ENCODE assay signal across 1 cellular context in the genomic region with DNA sequence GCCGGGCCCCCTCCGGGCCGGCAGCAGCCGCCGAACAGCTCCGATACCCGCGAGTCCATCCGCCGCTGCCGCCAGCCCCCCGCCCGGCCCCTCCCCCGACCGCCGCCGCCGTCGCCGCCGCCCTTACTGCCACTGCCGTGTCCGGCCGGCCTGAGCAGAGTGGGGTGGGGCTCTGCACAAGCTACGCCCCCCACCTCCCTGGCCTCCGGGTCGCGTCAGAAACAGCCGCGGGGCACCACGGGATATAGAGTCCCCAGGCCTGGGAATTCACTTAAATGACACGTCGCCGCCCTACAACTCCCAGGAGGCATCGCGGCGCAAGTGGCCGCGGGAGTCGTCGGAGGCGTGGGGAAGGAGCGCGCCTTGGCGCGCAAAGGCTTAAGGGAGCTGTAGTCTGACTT.
TF ChIP-seq lines count a peak whose summit lies in the region.

Gene GTPBP2 (minus strand): TSS at position 161 of the 401 bp plus-strand sequence. CDS start 102 bp downstream, at position 59.

TF ChIP-seq in K562, 482 proteins besides CTCF, POLR2A, EP300 and RAD21 (continued from another document and continues in another):
- TF ChIP-seq UBTF (IDR thresholded peaks at IDR 0.05; ENCODE audit: borderline replicate concordance in 1 of 2, low read depth in 2 of 2, low read length in 2 of 2): 0 out of 4 replicates have a peak, but pooled peaks have one; percentile 49 to 62
- no peak; the same call in 1 of the 2 replicates for TF ChIP-seq DMBX1 (CRISPR knock-in tag; IDR thresholded peaks at IDR 0.05; ENCODE audit: borderline replicate concordance)
- peak in 2 of 3 experiments; percentile 51 to 74 for TF ChIP-seq YY1 (IDR thresholded peaks at IDR 0.05; ENCODE audit: borderline replicate concordance in 1 of 3, control insufficient read depth in 1 of 3, extremely low read depth in 1 of 3, insufficient read depth in 3 of 3, insufficient read length in 1 of 3, insufficient replicate concordance in 2 of 3, low read depth in 1 of 3, low read length in 2 of 3)
- TF ChIP-seq ZNF175 (CRISPR knock-in tag; IDR thresholded peaks at IDR 0.05; ENCODE audit: low read depth): peak; percentile 80
- TF ChIP-seq CHD2 (IDR thresholded peaks at IDR 0.05; ENCODE audit: low read depth, low read length): peak; percentile 78
- TF ChIP-seq FOXJ2 (tag; IDR thresholded peaks at IDR 0.05): peak; percentile 88; the same call in 1 of the 2 replicates
- TF ChIP-seq XRCC4 (IDR thresholded peaks at IDR 0.05; ENCODE audit: extremely low read depth, insufficient read depth, insufficient read length): no peak
- peak; percentile 58; the same call in 1 of the 2 replicates for TF ChIP-seq SP1 (CRISPR knock-in tag; IDR thresholded peaks at IDR 0.05)
- no peak for TF ChIP-seq TCFL5 (CRISPR knock-in tag; conservative IDR thresholded peaks at IDR 0.05)
- TF ChIP-seq, protein P1, sequence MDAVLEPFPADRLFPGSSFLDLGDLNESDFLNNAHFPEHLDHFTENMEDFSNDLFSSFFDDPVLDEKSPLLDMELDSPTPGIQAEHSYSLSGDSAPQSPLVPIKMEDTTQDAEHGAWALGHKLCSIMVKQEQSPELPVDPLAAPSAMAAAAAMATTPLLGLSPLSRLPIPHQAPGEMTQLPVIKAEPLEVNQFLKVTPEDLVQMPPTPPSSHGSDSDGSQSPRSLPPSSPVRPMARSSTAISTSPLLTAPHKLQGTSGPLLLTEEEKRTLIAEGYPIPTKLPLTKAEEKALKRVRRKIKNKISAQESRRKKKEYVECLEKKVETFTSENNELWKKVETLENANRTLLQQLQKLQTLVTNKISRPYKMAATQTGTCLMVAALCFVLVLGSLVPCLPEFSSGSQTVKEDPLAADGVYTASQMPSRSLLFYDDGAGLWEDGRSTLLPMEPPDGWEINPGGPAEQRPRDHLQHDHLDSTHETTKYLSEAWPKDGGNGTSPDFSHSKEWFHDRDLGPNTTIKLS (IDR thresholded peaks at IDR 0.05; ENCODE audit: borderline replicate concordance, low read depth): peak; percentile 96
- no peak for TF ChIP-seq MCM3 (IDR thresholded peaks at IDR 0.05)
- TF ChIP-seq CBFA2T3 (IDR thresholded peaks at IDR 0.05): no peak
- TF ChIP-seq, protein P2, sequence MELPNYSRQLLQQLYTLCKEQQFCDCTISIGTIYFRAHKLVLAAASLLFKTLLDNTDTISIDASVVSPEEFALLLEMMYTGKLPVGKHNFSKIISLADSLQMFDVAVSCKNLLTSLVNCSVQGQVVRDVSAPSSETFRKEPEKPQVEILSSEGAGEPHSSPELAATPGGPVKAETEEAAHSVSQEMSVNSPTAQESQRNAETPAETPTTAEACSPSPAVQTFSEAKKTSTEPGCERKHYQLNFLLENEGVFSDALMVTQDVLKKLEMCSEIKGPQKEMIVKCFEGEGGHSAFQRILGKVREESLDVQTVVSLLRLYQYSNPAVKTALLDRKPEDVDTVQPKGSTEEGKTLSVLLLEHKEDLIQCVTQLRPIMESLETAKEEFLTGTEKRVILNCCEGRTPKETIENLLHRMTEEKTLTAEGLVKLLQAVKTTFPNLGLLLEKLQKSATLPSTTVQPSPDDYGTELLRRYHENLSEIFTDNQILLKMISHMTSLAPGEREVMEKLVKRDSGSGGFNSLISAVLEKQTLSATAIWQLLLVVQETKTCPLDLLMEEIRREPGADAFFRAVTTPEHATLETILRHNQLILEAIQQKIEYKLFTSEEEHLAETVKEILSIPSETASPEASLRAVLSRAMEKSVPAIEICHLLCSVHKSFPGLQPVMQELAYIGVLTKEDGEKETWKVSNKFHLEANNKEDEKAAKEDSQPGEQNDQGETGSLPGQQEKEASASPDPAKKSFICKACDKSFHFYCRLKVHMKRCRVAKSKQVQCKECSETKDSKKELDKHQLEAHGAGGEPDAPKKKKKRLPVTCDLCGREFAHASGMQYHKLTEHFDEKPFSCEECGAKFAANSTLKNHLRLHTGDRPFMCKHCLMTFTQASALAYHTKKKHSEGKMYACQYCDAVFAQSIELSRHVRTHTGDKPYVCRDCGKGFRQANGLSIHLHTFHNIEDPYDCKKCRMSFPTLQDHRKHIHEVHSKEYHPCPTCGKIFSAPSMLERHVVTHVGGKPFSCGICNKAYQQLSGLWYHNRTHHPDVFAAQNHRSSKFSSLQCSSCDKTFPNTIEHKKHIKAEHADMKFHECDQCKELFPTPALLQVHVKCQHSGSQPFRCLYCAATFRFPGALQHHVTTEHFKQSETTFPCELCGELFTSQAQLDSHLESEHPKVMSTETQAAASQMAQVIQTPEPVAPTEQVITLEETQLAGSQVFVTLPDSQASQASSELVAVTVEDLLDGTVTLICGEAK (IDR thresholded peaks at IDR 0.05): peak; percentile 12; the same call in 1 of the 2 replicates
- TF ChIP-seq, protein P2 (CRISPR knock-in tag; IDR thresholded peaks at IDR 0.05): no peak
- peak; percentile 66; the same call in 1 of the 2 replicates for TF ChIP-seq ELF1 (tag; IDR thresholded peaks at IDR 0.05)
- TF ChIP-seq POLR2G (IDR thresholded peaks at IDR 0.05; ENCODE audit: low read depth, low read length): peak; percentile 91
- no peak for TF ChIP-seq KHSRP (IDR thresholded peaks at IDR 0.05)
- peak; percentile 4; the same call in 1 of the 2 replicates for TF ChIP-seq RB1 (IDR thresholded peaks at IDR 0.05; ENCODE audit: low read depth)
- peak; percentile 94 for TF ChIP-seq ZNF197 (CRISPR knock-in tag; IDR thresholded peaks at IDR 0.05; ENCODE audit: low read depth)
- TF ChIP-seq FOXK2 (conservative IDR thresholded peaks at IDR 0.05 in 1 of 2, IDR thresholded peaks at IDR 0.05 in 1 of 2; ENCODE audit: low read depth in 2 of 2): peak; percentile 41 to 43; a peak in 2 of 4 replicates
- TF ChIP-seq TBP (optimal IDR thresholded peaks at IDR 0.05; ENCODE audit: low read depth, low read length): peak; percentile 61
- 0 out of 2 replicates have a peak, but pooled peaks have one; percentile 2 for TF ChIP-seq E2F5 (CRISPR knock-in tag; IDR thresholded peaks at IDR 0.05)
- no peak for TF ChIP-seq NR2F6 (CRISPR knock-in tag; IDR thresholded peaks at IDR 0.05)
- no peak; the same call in 1 of the 2 replicates for TF ChIP-seq FOXP4 (CRISPR knock-in tag; IDR thresholded peaks at IDR 0.05; ENCODE audit: borderline replicate concordance)
- TF ChIP-seq, protein P3, sequence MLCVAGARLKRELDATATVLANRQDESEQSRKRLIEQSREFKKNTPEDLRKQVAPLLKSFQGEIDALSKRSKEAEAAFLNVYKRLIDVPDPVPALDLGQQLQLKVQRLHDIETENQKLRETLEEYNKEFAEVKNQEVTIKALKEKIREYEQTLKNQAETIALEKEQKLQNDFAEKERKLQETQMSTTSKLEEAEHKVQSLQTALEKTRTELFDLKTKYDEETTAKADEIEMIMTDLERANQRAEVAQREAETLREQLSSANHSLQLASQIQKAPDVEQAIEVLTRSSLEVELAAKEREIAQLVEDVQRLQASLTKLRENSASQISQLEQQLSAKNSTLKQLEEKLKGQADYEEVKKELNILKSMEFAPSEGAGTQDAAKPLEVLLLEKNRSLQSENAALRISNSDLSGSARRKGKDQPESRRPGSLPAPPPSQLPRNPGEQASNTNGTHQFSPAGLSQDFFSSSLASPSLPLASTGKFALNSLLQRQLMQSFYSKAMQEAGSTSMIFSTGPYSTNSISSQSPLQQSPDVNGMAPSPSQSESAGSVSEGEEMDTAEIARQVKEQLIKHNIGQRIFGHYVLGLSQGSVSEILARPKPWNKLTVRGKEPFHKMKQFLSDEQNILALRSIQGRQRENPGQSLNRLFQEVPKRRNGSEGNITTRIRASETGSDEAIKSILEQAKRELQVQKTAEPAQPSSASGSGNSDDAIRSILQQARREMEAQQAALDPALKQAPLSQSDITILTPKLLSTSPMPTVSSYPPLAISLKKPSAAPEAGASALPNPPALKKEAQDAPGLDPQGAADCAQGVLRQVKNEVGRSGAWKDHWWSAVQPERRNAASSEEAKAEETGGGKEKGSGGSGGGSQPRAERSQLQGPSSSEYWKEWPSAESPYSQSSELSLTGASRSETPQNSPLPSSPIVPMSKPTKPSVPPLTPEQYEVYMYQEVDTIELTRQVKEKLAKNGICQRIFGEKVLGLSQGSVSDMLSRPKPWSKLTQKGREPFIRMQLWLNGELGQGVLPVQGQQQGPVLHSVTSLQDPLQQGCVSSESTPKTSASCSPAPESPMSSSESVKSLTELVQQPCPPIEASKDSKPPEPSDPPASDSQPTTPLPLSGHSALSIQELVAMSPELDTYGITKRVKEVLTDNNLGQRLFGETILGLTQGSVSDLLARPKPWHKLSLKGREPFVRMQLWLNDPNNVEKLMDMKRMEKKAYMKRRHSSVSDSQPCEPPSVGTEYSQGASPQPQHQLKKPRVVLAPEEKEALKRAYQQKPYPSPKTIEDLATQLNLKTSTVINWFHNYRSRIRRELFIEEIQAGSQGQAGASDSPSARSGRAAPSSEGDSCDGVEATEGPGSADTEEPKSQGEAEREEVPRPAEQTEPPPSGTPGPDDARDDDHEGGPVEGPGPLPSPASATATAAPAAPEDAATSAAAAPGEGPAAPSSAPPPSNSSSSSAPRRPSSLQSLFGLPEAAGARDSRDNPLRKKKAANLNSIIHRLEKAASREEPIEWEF (CRISPR knock-in tag; IDR thresholded peaks at IDR 0.05): peak; percentile 16; the same call in 1 of the 2 replicates
- peak; percentile 84 for TF ChIP-seq NR2C2 (CRISPR knock-in tag; IDR thresholded peaks at IDR 0.05)
- no peak for TF ChIP-seq NR2C2 (tag; IDR thresholded peaks at IDR 0.05)
- TF ChIP-seq HNRNPK (IDR thresholded peaks at IDR 0.05; ENCODE audit: low read depth, low read length, poor library complexity, severe bottlenecking): no peak
- peak in 1 of 2 experiments; percentile 83; a peak in 1 of 4 replicates for TF ChIP-seq ZNF639 (CRISPR knock-in tag; conservative IDR thresholded peaks at IDR 0.05 in 1 of 2, IDR thresholded peaks at IDR 0.05 in 1 of 2)
